ENCODE assay signal across 12 cellular contexts in genomic region chr11:114296979-114297372, GRCh38. TPM values are rescaled to one million over a fixed set of nuclear protein-coding genes. Genes with fewer than 3 reads are reported as not detected.
A peak's percentile ranks its signal among the peaks of the same experiment; 100 is the strongest.
DNase-seq lines count a peak whose midpoint lies in the region; ATAC-seq, FAIRE-seq and TF ChIP-seq lines count a peak whose summit lies in the region.
"Had no signal": no experiment of that assay in that cellular context is flagged by ENCODE, and none has a peak within 500 bp of the region (broad histone marks: within the 10 kb centered on the region; RNA-seq: fewer than 3 reads in every experiment).

No MANE protein-coding gene starts in this region.

- ATAC-seq in heart right ventricle (no peak), pancreas (no peak)

- H3K4me1 ChIP-seq in heart right ventricle: peaks cover 0 to 39% (median 34%) of the 10 kb centered on the region in 9 donors
- peaks cover 29 to 42% (median 35%) of the 10 kb centered on the region in 4 donors for H3K4me1 ChIP-seq in esophagus muscularis mucosa
- peaks cover 0 to 15% (median 0%) of the 10 kb centered on the region in 3 donors for H3K4me1 ChIP-seq in pancreas
- peaks cover 7 to 10% of the 10 kb centered on the region in 2 donors for H3K4me1 ChIP-seq in uterus

- TF ChIP-seq EP300 in esophagus muscularis mucosa (IDR thresholded peaks at IDR 0.05): no peak

- TF ChIP-seq CTCF in heart right ventricle (IDR thresholded peaks at IDR 0.05) (no peak), esophagus muscularis mucosa (IDR thresholded peaks at IDR 0.05) (no peak), pancreas (IDR thresholded peaks at IDR 0.05) (no peak), uterus (IDR thresholded peaks at IDR 0.05) (no peak)

- TF ChIP-seq POLR2A in esophagus muscularis mucosa (IDR thresholded peaks at IDR 0.05; ENCODE audit: low read depth) (no peak), uterus (IDR thresholded peaks at IDR 0.05) (no peak)

- peaks cover 0 to 39% (median 9%) of the 10 kb centered on the region in 9 donors for H3K36me3 ChIP-seq in heart right ventricle
- H3K36me3 ChIP-seq in esophagus muscularis mucosa: peaks cover 0 to 11% (median 10%) of the 10 kb centered on the region in 4 donors
- no peaks in the 10 kb centered on the region for H3K36me3 ChIP-seq in pancreas
- no peaks in the 10 kb centered on the region for H3K36me3 ChIP-seq in uterus

- H3K27ac ChIP-seq in heart right ventricle: peak overlapping the region; percentile 77 to 98 (median 91)
- H3K27ac ChIP-seq in esophagus muscularis mucosa (replicated peaks in 1 of 4): peak overlapping the region; percentile 77 to 88 (median 84)
- H3K27ac ChIP-seq in pancreas: peak overlapping the region in 3 of 4 donors; percentile 8 to 86 (median 78)
- peak overlapping the region; percentile 90 to 96 for H3K27ac ChIP-seq in uterus

- no peak for FAIRE-seq in pancreas (lab: Jason Lieb, UNC)
- no peak for FAIRE-seq in frontal cortex (lab: Jason Lieb, UNC)
- FAIRE-seq: A204.1 had no signal

- H3K27me3 ChIP-seq in heart right ventricle (no peaks in the 10 kb centered on the region), esophagus muscularis mucosa (peaks cover 0 to 13% (median 0%) of the 10 kb centered on the region in 4 donors), pancreas (no peaks in the 10 kb centered on the region), uterus (no peaks in the 10 kb centered on the region)

- intact Hi-C loops in heart right ventricle (cut with DNase I): loop anchor here in 1 of 10 donors (10.0 kb wide), 1 partner anchor 108 kb away; the partner anchor contains the start of genes C11orf71 and RBM7
- intact Hi-C loops in cardiac septum (cut with DNase I): loop anchor here (10.0 kb wide), 1 partner anchor 108 kb away; the partner anchor contains the start of genes C11orf71 and RBM7
- intact Hi-C loops in esophagus muscularis mucosa (cut with DNase I): no loop called here
- intact Hi-C loops in pancreas (cut with DNase I): no loop called here
- intact Hi-C loops in uterus (cut with DNase I; ENCODE audit: low total_unique reads): no loop called here

- DNase-seq in heart right ventricle: no peak
- DNase-seq in cardiac septum (ENCODE audit: low spot score): no peak
- no peak for DNase-seq in esophagus muscularis mucosa (ENCODE audit: extremely low spot score)
- no peak for DNase-seq in pancreas
- DNase-seq in uterus: no peak
- DNase-seq in cortex of kidney (lab: John Stamatoyannopoulos, UW): no peak
- no peak for DNase-seq in frontal cortex (ENCODE audit: low spot score in 2 of 2)
- DNase-seq in cerebellar cortex (ENCODE audit: low spot score): no peak
- DNase-seq: left colon, NCI-H187 treated with DMSO at 0.1 percent for 48 hours had no signal

- H3K9me3 ChIP-seq in heart right ventricle: peaks cover 0 to 34% (median 14%) of the 10 kb centered on the region in 11 donors
- peaks cover 0 to 21% (median 9%) of the 10 kb centered on the region in 4 donors for H3K9me3 ChIP-seq in esophagus muscularis mucosa
- no peaks in the 10 kb centered on the region for H3K9me3 ChIP-seq in pancreas
- H3K9me3 ChIP-seq in uterus: no peaks in the 10 kb centered on the region

- H3K4me3 ChIP-seq in heart right ventricle (peak overlapping the region in 9 of 10 donors; percentile 26 to 60 (median 53)), esophagus muscularis mucosa (peak overlapping the region; percentile 43 to 62 (median 46)), pancreas (peak overlapping the region in 2 of 4 donors; percentile 5 to 40), uterus (peak overlapping the region; percentile 34 to 36)

RNA-seq across cellular contexts. Expression of gene NNMT, which starts 0.8 kb away (rescaled TPM):
- total RNA-seq in heart right ventricle: 100 to 1,000 TPM in 1 of 10 donors, 10 to 100 TPM in 8, 1 to 10 TPM in 1; 6.9 to 111 (median 19.8) TPM
- polyA plus RNA-seq in heart right ventricle: 100 to 1,000 TPM in 1 of 2 donors, 10 to 100 TPM in 1; 83.2 to 114 TPM
- total RNA-seq in cardiac septum: 72.9 TPM
- total RNA-seq in esophagus muscularis mucosa: 100 to 1,000 TPM in 3 of 4 donors, 10 to 100 TPM in 1; 88.9 to 599 (median 293) TPM
- 100 to 1,000 TPM in 2 of 6 donors, 10 to 100 TPM in 2, 1 to 10 TPM in 2; 4.8 to 139 (median 32.9) TPM for total RNA-seq in pancreas
- 100 to 1,000 TPM in 1 of 2 donors, 10 to 100 TPM in 1; 81.7 to 101 TPM for polyA plus RNA-seq in pancreas
- total RNA-seq in uterus: 100 to 1,000 TPM in 2 of 4 donors, 10 to 100 TPM in 1, 1 to 10 TPM in 1; 4.6 to 362 (median 116) TPM
- 0.41 TPM for total RNA-seq in frontal cortex
- total RNA-seq: T-helper 2 cell treated with Interferon-gamma antibody and Interleukin-4, amounts not matched to agents 100 ng/mL and 5 ng/mL, for 36 hours had no signal
